Comparison of ENCODE assay signal across 8 cellular contexts in genomic region chr6:109793793-109794192, GRCh38.
DNase-seq lines count a peak whose midpoint lies in the region; ATAC-seq and TF ChIP-seq lines count a peak whose summit lies in the region.

No MANE protein-coding gene starts in this region.

- no peak for TF ChIP-seq POLR2A in sigmoid colon (IDR thresholded peaks at IDR 0.05)

- no peak for ATAC-seq in HG02571 (IDR thresholded peaks at IDR 0.05; ENCODE audit: unreplicated experiment)
- no peak for ATAC-seq in GM18868 (IDR thresholded peaks at IDR 0.05; ENCODE audit: unreplicated experiment)

- intact Hi-C loops in sigmoid colon (cut with DNase I): no loop called here

- DNase-seq in A172 (ENCODE audit: low spot score) (peak; percentile 90), HCEC 1CT (peak; percentile 95), SJSA1 (ENCODE audit: low read depth in 1 of 2, low spot score in 2 of 2) (peak; percentile 83 to 90), fibroblast of pulmonary artery (ENCODE audit: low read depth) (peak; percentile 96), sigmoid colon (no peak), NCI-H510A (lab: John Stamatoyannopoulos, UW) (no peak)

- TF ChIP-seq CTCF in fibroblast of pulmonary artery (IDR thresholded peaks at IDR 0.05; ENCODE audit: low read length, missing control alignments): no peak
- TF ChIP-seq CTCF in sigmoid colon (IDR thresholded peaks at IDR 0.05): no peak

- H3K36me3 ChIP-seq in SJSA1 (no peaks in the 10 kb centered on the region), sigmoid colon (peaks cover 0 to 47% (median 0%) of the 10 kb centered on the region in 4 donors)

- H3K4me3 ChIP-seq in SJSA1 (no peak overlapping the region), fibroblast of pulmonary artery (replicated peaks; ENCODE audit: low read depth, low read length) (no peak overlapping the region), sigmoid colon (no peak overlapping the region)

- no peak for TF ChIP-seq EP300 in sigmoid colon (IDR thresholded peaks at IDR 0.05)

- H3K27me3 ChIP-seq in SJSA1 (replicated peaks) (no peaks in the 10 kb centered on the region), sigmoid colon (no peaks in the 10 kb centered on the region)

- WGBS in sigmoid colon, 2 donors: 14 to 45% methylated on average over 1 of the region's 1 CpG

- peak overlapping the region; percentile 82 for H3K27ac ChIP-seq in SJSA1
- peak overlapping the region; percentile 1 to 69 (median 36) for H3K27ac ChIP-seq in sigmoid colon

- H3K4me1 ChIP-seq in SJSA1 (replicated peaks) (peaks cover 62% of the 10 kb centered on the region), sigmoid colon (peaks cover 0 to 11% (median 3%) of the 10 kb centered on the region in 4 donors)

- H3K9me3 ChIP-seq in SJSA1 (replicated peaks) (no peaks in the 10 kb centered on the region), sigmoid colon (no peaks in the 10 kb centered on the region)

Comparison
In these comparisons a context has a peak if more than half of its experiments do, and no peak if none do; other contexts are left out.
1. DNase-seq: peak in A172 (single experiment), HCEC 1CT (single experiment), SJSA1 (2 of 2) and fibroblast of pulmonary artery (single experiment); none in sigmoid colon (single experiment) and NCI-H510A (single experiment).